Comparison of ENCODE assay signal across 8 cellular contexts in genomic region chr12:124053855-124054254, GRCh38.
DNase-seq lines count a peak whose midpoint lies in the region; ATAC-seq, FAIRE-seq and TF ChIP-seq lines count a peak whose summit lies in the region.

No MANE protein-coding gene starts in this region.

- no peaks in the 10 kb centered on the region for H4K20me1 ChIP-seq in GM23248 (ENCODE audit: insufficient read depth)
- H4K20me1 ChIP-seq in endothelial cell of umbilical vein (replicated peaks; ENCODE audit: control insufficient read depth, extremely low read depth, insufficient read depth, low read length) = no peaks in the 10 kb centered on the region

- in situ Hi-C loops in GM23248 (cut with MboI) = loop anchor here (5.0 kb wide), 1 partner anchor 258 kb away; no protein-coding TSS in a partner anchor

- H3K4me3 ChIP-seq in GM23248 = no peak overlapping the region
- H3K4me3 ChIP-seq in endothelial cell of umbilical vein (replicated peaks in 1 of 3; ENCODE audit: insufficient read depth in 1 of 3, low read depth in 1 of 3, low read length in 3 of 3) = no peak overlapping the region

- no peaks in the 10 kb centered on the region for H3K27me3 Mint-ChIP-seq in activated T-cell treated with anti-CD3 and anti-CD28 coated beads, Interleukin-2, amount 50 U/mL, for 72 hours (ENCODE audit: low read depth)

- FAIRE-seq in endothelial cell of umbilical vein (lab: Jason Lieb, UNC) = peak; percentile 95

- no peak for TF ChIP-seq POLR2A in endothelial cell of umbilical vein (IDR thresholded peaks at IDR 0.05; ENCODE audit: low read depth, low read length)

- intact Hi-C loops in endothelial cell of umbilical vein (cut with micrococcal nuclease) = loop anchor here (1.0 to 5.0 kb wide), 4 partner anchors 57 to 713 kb away; partner anchors contain the start of gene RFLNA

- no peaks in the 10 kb centered on the region for H3K9me1 ChIP-seq in endothelial cell of umbilical vein (replicated peaks; ENCODE audit: control insufficient read depth, extremely low read depth, insufficient read depth, low read length)

- 0 out of 2 replicates have a peak overlapping the region, but pooled peaks have one; percentile 0 for H2AFZ ChIP-seq in GM23248
- peak overlapping the region; percentile 91 for H2AFZ ChIP-seq in endothelial cell of umbilical vein (ENCODE audit: low read depth, low read length)

- H3K9me3 ChIP-seq in GM23248 (ENCODE audit: low read depth) (no peaks in the 10 kb centered on the region), endothelial cell of umbilical vein (replicated peaks; ENCODE audit: control insufficient read depth, insufficient read depth, low read length) (no peaks in the 10 kb centered on the region)

- DNase-seq in GM23248 = peak; percentile 71
- peak; percentile 77 for DNase-seq in NCI-H748 (lab: John Stamatoyannopoulos, UW; ENCODE audit: unreplicated experiment)
- DNase-seq in endothelial cell of umbilical vein (ENCODE audit: low read depth, low spot score) = peak; percentile 92
- peak; percentile 53 for DNase-seq in mucosa of gallbladder (ENCODE audit: low spot score)
- no peak for DNase-seq in Kasumi-1 (lab: John Stamatoyannopoulos, UW)
- no peak for DNase-seq in activated T-cell treated with anti-CD3 and anti-CD28 coated beads, Interleukin-2, amount 50 U/mL, for 72 hours
- DNase-seq in central memory CD4-positive, alpha-beta T cell = no peak

- no peaks in the 10 kb centered on the region for H3F3A ChIP-seq in GM23248 (ENCODE audit: insufficient read depth)

- dilution Hi-C loops in endothelial cell of umbilical vein (cut with MboI; ENCODE audit: extremely low pct_ligation_motif_present, low sequenced_read_pairs) = no loop called here

- 13 to 16% methylated on average over 11 of the region's 11 CpGs for WGBS in GM23248 (ENCODE audit: low coverage in 1 of 2, low lambda C conversion rate in 2 of 2, missing lambda C conversion rate in 2 of 2), 2 experiments

- no peak overlapping the region for H3K27ac ChIP-seq in GM23248
- peak overlapping the region; percentile 46 for H3K27ac ChIP-seq in endothelial cell of umbilical vein (ENCODE audit: insufficient read depth, low read depth, low read length)

- no peak overlapping the region for H3K4me3 Mint-ChIP-seq in activated T-cell treated with anti-CD3 and anti-CD28 coated beads, Interleukin-2, amount 50 U/mL, for 72 hours

- H3K36me3 ChIP-seq in GM23248 (ENCODE audit: low read depth) (no peaks in the 10 kb centered on the region), endothelial cell of umbilical vein (ENCODE audit: control insufficient read depth in 2 of 2, extremely low read depth in 1 of 2, insufficient read depth in 2 of 2, low read length in 2 of 2) (no peaks in the 10 kb centered on the region)

- H3K79me2 ChIP-seq in GM23248 (ENCODE audit: insufficient read depth) (no peaks in the 10 kb centered on the region), endothelial cell of umbilical vein (ENCODE audit: control insufficient read depth, insufficient read depth, low read length) (no peaks in the 10 kb centered on the region)

- H3K9ac ChIP-seq in GM23248 (no peak overlapping the region), endothelial cell of umbilical vein (replicated peaks; ENCODE audit: extremely low read depth, insufficient read depth, low read length) (peak overlapping the region; percentile 62)

- no peak overlapping the region for H3K27ac Mint-ChIP-seq in activated T-cell treated with anti-CD3 and anti-CD28 coated beads, Interleukin-2, amount 50 U/mL, for 72 hours

- H3K4me1 ChIP-seq in GM23248 (ENCODE audit: insufficient read depth) (0 out of 2 replicates have a peak, but pooled peaks cover 3% of the 10 kb centered on the region), endothelial cell of umbilical vein (ENCODE audit: control insufficient read depth, extremely low read depth, insufficient read depth, low read length) (peaks cover 8% of the 10 kb centered on the region)

- no peaks in the 10 kb centered on the region for H3K9me2 ChIP-seq in GM23248 (ENCODE audit: insufficient read depth)

- H3K27me3 ChIP-seq in GM23248 (replicated peaks; ENCODE audit: insufficient read depth) (no peaks in the 10 kb centered on the region), endothelial cell of umbilical vein (ENCODE audit: control insufficient read depth in 2 of 2, insufficient read depth in 2 of 2, low read length in 2 of 2) (no peaks in the 10 kb centered on the region)

- TF ChIP-seq CTCF in endothelial cell of umbilical vein (IDR thresholded peaks at IDR 0.05; ENCODE audit: extremely low read depth in 1 of 2, insufficient read depth in 1 of 2, low read depth in 1 of 2, low read length in 2 of 2) = peak; percentile 82 to 92

- H3K36me3 Mint-ChIP-seq in activated T-cell treated with anti-CD3 and anti-CD28 coated beads, Interleukin-2, amount 50 U/mL, for 72 hours (ENCODE audit: insufficient read depth in 2 of 2) = peaks cover 2 to 3% of the 10 kb centered on the region in 2 donors

- no peak for ATAC-seq in GM19035 (IDR thresholded peaks at IDR 0.05; ENCODE audit: unreplicated experiment)
- no peak for ATAC-seq in activated T-cell treated with anti-CD3 and anti-CD28 coated beads, Interleukin-2, amount 50 U/mL, for 72 hours (replicated peaks in 1 of 2)

- POLR2A ChIA-PET in endothelial cell of umbilical vein (lab: Charles Lee) = interaction anchor here (0.9 kb wide), 1 partner anchor 269 kb away, joined by 3 read pairs; no protein-coding TSS in a partner anchor

- H3K4me2 ChIP-seq in GM23248 (ENCODE audit: unreplicated experiment) (no peak overlapping the region), endothelial cell of umbilical vein (ENCODE audit: insufficient read depth, low read length) (peak overlapping the region; percentile 25)

- BruUV-seq in endothelial cell of umbilical vein (replicated peaks; lab: Mats Ljungman, UMichigan) = no TSS peak

- CTCF ChIA-PET in endothelial cell of umbilical vein (lab: Charles Lee) = interaction anchor here (0.6 to 3.1 kb wide), 84 partner anchors 8 to 853 kb away, joined by 3 to 169 read pairs (median 4); partner anchors contain the start of genes RFLNA and SCARB1

- no peaks in the 10 kb centered on the region for H3K4me1 Mint-ChIP-seq in activated T-cell treated with anti-CD3 and anti-CD28 coated beads, Interleukin-2, amount 50 U/mL, for 72 hours (ENCODE audit: low read depth)

- H3K9me3 Mint-ChIP-seq in activated T-cell treated with anti-CD3 and anti-CD28 coated beads, Interleukin-2, amount 50 U/mL, for 72 hours = no peaks in the 10 kb centered on the region

TF ChIP-seq in endothelial cell of umbilical vein, 7 proteins besides CTCF, POLR2A, EP300 and RAD21:
- TF ChIP-seq POLR2AphosphoS5 (IDR thresholded peaks at IDR 0.05; ENCODE audit: insufficient read depth, low read depth, low read length) = peak; percentile 28
- no peak for TF ChIP-seq FOS (IDR thresholded peaks at IDR 0.05; ENCODE audit: borderline replicate concordance, insufficient read depth, low read length)

Comparison
In these comparisons a context has a peak if more than half of its experiments do, and no peak if none do; other contexts are left out.
1. DNase-seq: peak in GM23248 (single experiment), NCI-H748 (single experiment), endothelial cell of umbilical vein (single experiment) and mucosa of gallbladder (single experiment); none in Kasumi-1 (0 of 2), activated T-cell treated with anti-CD3 and anti-CD28 coated beads, Interleukin-2, amount 50 U/mL, for 72 hours (0 of 2) and central memory CD4-positive, alpha-beta T cell (single experiment).